Comparison of ENCODE assay signal across 9 cellular contexts in the genomic region with DNA sequence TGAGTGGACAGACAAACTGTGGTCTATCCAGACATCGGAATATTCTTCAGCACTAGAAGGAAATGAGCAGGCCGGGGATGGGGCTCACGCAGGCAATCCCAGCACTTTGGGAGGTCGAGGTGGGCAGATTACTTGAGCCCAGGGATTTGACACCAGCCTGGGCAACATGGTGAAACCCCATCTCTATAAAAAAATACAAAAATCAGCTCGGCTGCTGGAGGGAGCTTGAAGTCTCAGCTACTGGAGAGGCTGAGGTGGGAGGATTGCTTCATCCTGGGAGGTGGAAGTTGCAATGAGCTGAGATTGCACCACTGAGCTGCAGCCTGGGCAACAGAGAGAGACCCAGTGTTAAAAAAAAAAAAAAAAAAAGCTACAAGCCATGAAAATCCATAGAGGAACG. TPM values are rescaled to one million over a fixed set of nuclear protein-coding genes. Genes with fewer than 3 reads are reported as not detected.
DNase-seq lines count a peak whose midpoint lies in the region; ATAC-seq and TF ChIP-seq lines count a peak whose summit lies in the region.
"Had no signal": no experiment of that assay in that cellular context is flagged by ENCODE, and none has a peak within 500 bp of the region (broad histone marks: within the 10 kb centered on the region; RNA-seq: fewer than 3 reads in every experiment).

No MANE protein-coding gene starts in this region.

- peak overlapping the region in 1 of 4 experiments; percentile 6 for H3K4me3 ChIP-seq in fibroblast of lung (replicated peaks in 1 of 4; ENCODE audit: control extremely low read depth in 1 of 4, insufficient read depth in 1 of 4, low read depth in 3 of 4, low read length in 4 of 4)
- H3K4me3 ChIP-seq in CD8-positive, alpha-beta T cell (ENCODE audit: low read depth, low read length) = no peak overlapping the region

- CTCF ChIA-PET in CD8-positive, alpha-beta T cell (lab: Charles Lee) = interaction anchor here (0.6 to 3.8 kb wide), 4 partner anchors 14 to 117 kb away, joined by 3 to 17 read pairs (median 6); no protein-coding TSS in a partner anchor

- no peaks in the 10 kb centered on the region for H3K36me3 ChIP-seq in fibroblast of lung (ENCODE audit: control insufficient read depth, insufficient read depth, low read length)
- no peaks in the 10 kb centered on the region for H3K36me3 ChIP-seq in CD8-positive, alpha-beta T cell (ENCODE audit: insufficient read depth, low read length)

- H3K79me2 ChIP-seq in fibroblast of lung (ENCODE audit: control insufficient read depth, insufficient read depth, low read length) = no peaks in the 10 kb centered on the region

- TF ChIP-seq CTCF in HFFc6 (IDR thresholded peaks at IDR 0.05) = no peak
- TF ChIP-seq CTCF in fibroblast of lung (conservative IDR thresholded peaks at IDR 0.05 in 1 of 2, IDR thresholded peaks at IDR 0.05 in 1 of 2; ENCODE audit: low read depth in 1 of 2, low read length in 2 of 2) = no peak
- TF ChIP-seq CTCF in CD8-positive, alpha-beta T cell (IDR thresholded peaks at IDR 0.05) = no peak

- H3K4me3 Mint-ChIP-seq in HFFc6 = peak overlapping the region; percentile 70
- no peak overlapping the region for H3K4me3 Mint-ChIP-seq in CD8-positive, alpha-beta T cell

- no peaks in the 10 kb centered on the region for H3K9me3 ChIP-seq in fibroblast of lung (ENCODE audit: control insufficient read depth, insufficient read depth, low read depth, low read length)
- no peaks in the 10 kb centered on the region for H3K9me3 ChIP-seq in CD8-positive, alpha-beta T cell (ENCODE audit: low read length)

- H3K4me1 ChIP-seq in fibroblast of lung (ENCODE audit: control insufficient read depth, extremely low read depth, insufficient read depth, low read length) = peaks cover 16% of the 10 kb centered on the region
- H3K4me1 ChIP-seq in CD8-positive, alpha-beta T cell (ENCODE audit: insufficient read depth, low read length) = peaks cover 11% of the 10 kb centered on the region

- H3K9ac ChIP-seq in fibroblast of lung (ENCODE audit: insufficient read depth, low read length) = no peak overlapping the region

- no peaks in the 10 kb centered on the region for H4K20me1 ChIP-seq in fibroblast of lung (ENCODE audit: control insufficient read depth, extremely low read depth, insufficient read depth, low read length)

- H3K36me3 Mint-ChIP-seq in HFFc6 (ENCODE audit: low read depth) = no peaks in the 10 kb centered on the region
- no peaks in the 10 kb centered on the region for H3K36me3 Mint-ChIP-seq in CD8-positive, alpha-beta T cell
- H3K36me3 Mint-ChIP-seq: IgD-negative memory B cell had no signal

- H3K27ac ChIP-seq in fibroblast of lung (ENCODE audit: insufficient read depth, low read length) = peak overlapping the region; percentile 14
- no peak overlapping the region for H3K27ac ChIP-seq in CD8-positive, alpha-beta T cell (ENCODE audit: low read depth, low read length)

- H3K27me3 Mint-ChIP-seq in HFFc6 (ENCODE audit: insufficient read depth) = peaks cover 6% of the 10 kb centered on the region
- no peaks in the 10 kb centered on the region for H3K27me3 Mint-ChIP-seq in CD8-positive, alpha-beta T cell (ENCODE audit: low read depth)

- H3K27me3 ChIP-seq in fibroblast of lung (ENCODE audit: control insufficient read depth, insufficient read depth, low read length) = no peaks in the 10 kb centered on the region
- H3K27me3 ChIP-seq in CD8-positive, alpha-beta T cell (ENCODE audit: insufficient read depth, low read length) = no peaks in the 10 kb centered on the region

- no peak overlapping the region for H2AFZ ChIP-seq in fibroblast of lung (ENCODE audit: low read length)

- H3K4me2 ChIP-seq in fibroblast of lung (ENCODE audit: extremely low read depth, insufficient read depth, low read length) = peak overlapping the region; percentile 33

- no peak for DNase-seq in HFFc6
- peak; percentile 11 for DNase-seq in SIG-M5 (lab: John Stamatoyannopoulos, UW)
- peak; percentile 52 to 85 for DNase-seq in fibroblast of lung (ENCODE audit: low read depth in 2 of 2)
- DNase-seq in sciatic nerve (ENCODE audit: low spot score) = no peak
- DNase-seq in CD8-positive, alpha-beta T cell = no peak
- DNase-seq in stimulated activated CD8-positive, alpha-beta memory T cell treated with anti-CD3 and anti-CD28 coated beads, Interleukin-4, amount 100 ng/mL, for 48 hours = no peak
- DNase-seq in NCI-H1092 (lab: John Stamatoyannopoulos, UW) = no peak

- POLR2A ChIA-PET in CD8-positive, alpha-beta T cell (lab: Charles Lee) = no interaction called here

- intact Hi-C loops in sciatic nerve (cut with DNase I) = no loop called here
- intact Hi-C loops in CD8-positive, alpha-beta T cell (cut with DNase I, micrococcal nuclease) = loop anchor here (2.0 to 5.0 kb wide), 2 partner anchors 79 kb away; no protein-coding TSS in a partner anchor

- no peaks in the 10 kb centered on the region for H3K9me3 Mint-ChIP-seq in HFFc6
- no peaks in the 10 kb centered on the region for H3K9me3 Mint-ChIP-seq in CD8-positive, alpha-beta T cell
- H3K9me3 Mint-ChIP-seq: IgD-negative memory B cell had no signal

- ATAC-seq in sciatic nerve (peak; percentile 67), HG03378 (IDR thresholded peaks at IDR 0.05; ENCODE audit: unreplicated experiment) (no peak)
- no peak for ATAC-seq in CD8-positive, alpha-beta T cell

- H3K4me1 Mint-ChIP-seq in HFFc6 (ENCODE audit: low read depth) = peaks cover 44% of the 10 kb centered on the region
- peaks cover 17% of the 10 kb centered on the region for H3K4me1 Mint-ChIP-seq in CD8-positive, alpha-beta T cell (ENCODE audit: low read depth)

- peak overlapping the region; percentile 88 for H3K27ac Mint-ChIP-seq in HFFc6
- no peak overlapping the region for H3K27ac Mint-ChIP-seq in CD8-positive, alpha-beta T cell

RNA-seq across cellular contexts. Expression of a gene that starts 8.0 kb away (rescaled TPM):
- 100 to 1,000 TPM; 212 to 240 (median 229) TPM for total RNA-seq in HFFc6 (2021; fragmentation: NEBNext Ultra II Directional; extraction: Animal tissue kit (Norgen Biotek cat#: 25700))
- total RNA-seq in fibroblast of lung (198 and 253 TPM in 2 replicates), sciatic nerve (554 TPM)
- 120 and 135 TPM in 2 replicates for polyA plus RNA-seq in fibroblast of lung
- polyA plus RNA-seq in fibroblast of lung (2012) = 295 and 303 TPM in 2 replicates
- polyA minus RNA-seq in fibroblast of lung (ENCODE audit: low replicate concordance) = 474 and 687 TPM in 2 replicates
- total RNA-seq in CD8-positive, alpha-beta T cell = 10 to 100 TPM; 54.3 to 57.9 TPM

RNA-seq across cellular contexts. Expression of a gene that starts 21.3 kb away (rescaled TPM):
- total RNA-seq in HFFc6 (2021; fragmentation: NEBNext Ultra II Directional; extraction: Animal tissue kit (Norgen Biotek cat#: 25700)) = under 1 TPM; 0.21 to 0.71 (median 0.45) TPM
- total RNA-seq in fibroblast of lung (0.26 and 0.50 TPM in 2 replicates), sciatic nerve (3.4 TPM)
- polyA plus RNA-seq in fibroblast of lung = 0.05 and 0.15 TPM in 2 replicates
- 0.16 and 0.69 TPM in 2 replicates for polyA plus RNA-seq in fibroblast of lung (2012)
- polyA minus RNA-seq in fibroblast of lung (ENCODE audit: low replicate concordance) = not detected in 2 replicates
- total RNA-seq in CD8-positive, alpha-beta T cell = 1 to 10 TPM; 1.1 to 1.7 TPM

Comparison
In these comparisons a context has a peak if more than half of its experiments do, and no peak if none do; other contexts are left out.
1. DNase-seq: peak in SIG-M5 (single experiment) and fibroblast of lung (2 of 2); none in HFFc6 (single experiment), sciatic nerve (single experiment), CD8-positive, alpha-beta T cell (0 of 7), stimulated activated CD8-positive, alpha-beta memory T cell treated with anti-CD3 and anti-CD28 coated beads, Interleukin-4, amount 100 ng/mL, for 48 hours (single experiment) and NCI-H1092 (single experiment).